Comparison of ENCODE assay signal across 17 cellular contexts in genomic region chr11:117187799-117188481, GRCh38. TPM values are rescaled to one million over a fixed set of nuclear protein-coding genes. Genes with fewer than 3 reads are reported as not detected.
DNase-seq lines count a peak whose midpoint lies in the region; ATAC-seq and TF ChIP-seq lines count a peak whose summit lies in the region.
"Had no signal": no experiment of that assay in that cellular context is flagged by ENCODE, and none has a peak within 500 bp of the region (broad histone marks: within the 10 kb centered on the region; RNA-seq: fewer than 3 reads in every experiment).

No MANE protein-coding gene starts in this region.

- peak overlapping the region; percentile 48 for H3K4me3 Mint-ChIP-seq in dendritic cell treated with granulocyte-macrophage colony-stimulating factor and Interleukin-4, amounts not matched to agents 40 ng/mL and 50 ng/mL, for 4 days
- H3K4me3 Mint-ChIP-seq: activated CD8-positive, alpha-beta memory T cell treated with anti-CD3 and anti-CD28 coated beads, Interleukin-2, amount 10 ng/mL, durations not matched to agents 7 days and 5 days; natural killer cell treated with Interleukin-12 subunit alpha and Interleukin-12 subunit beta and Interleukin-15 and Interleukin-18, amount 100 ng/mL, for 72 hours; T-helper 1 cell treated with Interleukin-12 subunit alpha and Interleukin-12 subunit beta and Interleukin-4 antibody, amounts not matched to agents 30 μg/mL and 1 μg/mL, for 36 hours had no signal

- no peaks in the 10 kb centered on the region for H3K36me3 ChIP-seq in ovary

- DNase-seq in right cardiac atrium (peak in 2 of 3 donors; percentile 43), left ventricle myocardium superior (no peak), ovary (peak in 4 of 5 donors; percentile 23 to 44 (median 34)), epidermal melanocyte (ENCODE audit: insufficient read length, low spot score) (no peak), T1000 (lab: John Stamatoyannopoulos, UW) (no peak)
- DNase-seq: activated CD8-positive, alpha-beta memory T cell treated with anti-CD3 and anti-CD28 coated beads, Interleukin-2, amount 10 ng/mL, durations not matched to agents 7 days and 5 days; activated naive CD4-positive, alpha-beta T cell treated with Interleukin-2 at 50 U/mL for 16 hours; MM.1S; NCI-H187; NCI-H510A; stimulated activated CD4-positive, alpha-beta T cell treated with anti-CD3 and anti-CD28 coated beads, Interleukin-15, amount 100 ng/mL, for 24 hours; stimulated activated naive CD4-positive, alpha-beta T cell treated with Interleukin-2 at 50 U/mL for 16 hours had no signal

- no peak for TF ChIP-seq EP300 in ovary (IDR thresholded peaks at IDR 0.05)

- peak overlapping the region; percentile 84 for H3K27ac Mint-ChIP-seq in dendritic cell treated with granulocyte-macrophage colony-stimulating factor and Interleukin-4, amounts not matched to agents 40 ng/mL and 50 ng/mL, for 4 days
- H3K27ac Mint-ChIP-seq: activated CD8-positive, alpha-beta memory T cell treated with anti-CD3 and anti-CD28 coated beads, Interleukin-2, amount 10 ng/mL, durations not matched to agents 7 days and 5 days had no signal

- H3K9me3 Mint-ChIP-seq in dendritic cell treated with granulocyte-macrophage colony-stimulating factor and Interleukin-4, amounts not matched to agents 40 ng/mL and 50 ng/mL, for 4 days, result no peaks in the 10 kb centered on the region
- H3K9me3 Mint-ChIP-seq: natural killer cell treated with Interleukin-12 subunit alpha and Interleukin-12 subunit beta and Interleukin-15 and Interleukin-18, amount 100 ng/mL, for 72 hours; T-helper 1 cell treated with Interleukin-12 subunit alpha and Interleukin-12 subunit beta and Interleukin-4 antibody, amounts not matched to agents 30 μg/mL and 1 μg/mL, for 36 hours had no signal

- no peak for ATAC-seq in right cardiac atrium
- ATAC-seq in left ventricle myocardium superior, result no peak
- no peak for ATAC-seq in GM21825 (IDR thresholded peaks at IDR 0.05; ENCODE audit: unreplicated experiment)
- ATAC-seq in GM19023 (IDR thresholded peaks at IDR 0.05; ENCODE audit: unreplicated experiment), result no peak
- ATAC-seq: activated CD8-positive, alpha-beta memory T cell treated with anti-CD3 and anti-CD28 coated beads, Interleukin-2, amount 10 ng/mL, durations not matched to agents 7 days and 5 days; natural killer cell treated with Interleukin-12 subunit alpha and Interleukin-12 subunit beta and Interleukin-15 and Interleukin-18, amount 100 ng/mL, for 72 hours had no signal

- WGBS in right cardiac atrium, result 90% methylated on average over 16 of the region's 16 CpGs
- 72 to 87% (median 76%) methylated on average over 16 of the region's 16 CpGs for WGBS in ovary, 3 donors

- H3K4me1 ChIP-seq in right cardiac atrium (ENCODE audit: control insufficient read depth, insufficient read depth, low read length) (no peaks in the 10 kb centered on the region), ovary (ENCODE audit: insufficient read depth) (peaks cover 19% of the 10 kb centered on the region)

- peaks cover 73% of the 10 kb centered on the region for H3K4me1 Mint-ChIP-seq in dendritic cell treated with granulocyte-macrophage colony-stimulating factor and Interleukin-4, amounts not matched to agents 40 ng/mL and 50 ng/mL, for 4 days (ENCODE audit: low read depth)
- H3K4me1 Mint-ChIP-seq: activated CD8-positive, alpha-beta memory T cell treated with anti-CD3 and anti-CD28 coated beads, Interleukin-2, amount 10 ng/mL, durations not matched to agents 7 days and 5 days had no signal

- H3K27me3 Mint-ChIP-seq in dendritic cell treated with granulocyte-macrophage colony-stimulating factor and Interleukin-4, amounts not matched to agents 40 ng/mL and 50 ng/mL, for 4 days, result no peaks in the 10 kb centered on the region
- H3K27me3 Mint-ChIP-seq: activated CD8-positive, alpha-beta memory T cell treated with anti-CD3 and anti-CD28 coated beads, Interleukin-2, amount 10 ng/mL, durations not matched to agents 7 days and 5 days; natural killer cell treated with Interleukin-12 subunit alpha and Interleukin-12 subunit beta and Interleukin-15 and Interleukin-18, amount 100 ng/mL, for 72 hours had no signal

- H3K4me3 ChIP-seq in right cardiac atrium (ENCODE audit: low read length), result no peak overlapping the region
- no peak overlapping the region for H3K4me3 ChIP-seq in ovary

- intact Hi-C loops in right cardiac atrium (cut with DNase I) (loop anchor here in 1 of 4 donors (5.0 kb wide), 1 partner anchor 34 kb away; no protein-coding TSS in a partner anchor), left ventricle myocardium superior (cut with micrococcal nuclease) (no loop called here), ovary (cut with DNase I) (loop anchor here in 1 of 4 donors (5.0 kb wide), 1 partner anchor 34 kb away; no protein-coding TSS in a partner anchor)
- intact Hi-C loops in dendritic cell treated with granulocyte-macrophage colony-stimulating factor and Interleukin-4, amounts not matched to agents 40 ng/mL and 50 ng/mL, for 4 days (cut with micrococcal nuclease), result no loop called here

- no peaks in the 10 kb centered on the region for H3K27me3 ChIP-seq in right cardiac atrium (ENCODE audit: control insufficient read depth, insufficient read depth)
- no peaks in the 10 kb centered on the region for H3K27me3 ChIP-seq in ovary

- H3K36me3 Mint-ChIP-seq in dendritic cell treated with granulocyte-macrophage colony-stimulating factor and Interleukin-4, amounts not matched to agents 40 ng/mL and 50 ng/mL, for 4 days (ENCODE audit: low read depth), result peaks cover 99% of the 10 kb centered on the region
- H3K36me3 Mint-ChIP-seq: activated CD8-positive, alpha-beta memory T cell treated with anti-CD3 and anti-CD28 coated beads, Interleukin-2, amount 10 ng/mL, durations not matched to agents 7 days and 5 days; natural killer cell treated with Interleukin-12 subunit alpha and Interleukin-12 subunit beta and Interleukin-15 and Interleukin-18, amount 100 ng/mL, for 72 hours had no signal

- no peak for TF ChIP-seq POLR2A in ovary (IDR thresholded peaks at IDR 0.05)

- H3K27ac ChIP-seq in right cardiac atrium (ENCODE audit: low read length), result no peak overlapping the region
- H3K27ac ChIP-seq in ovary, result peak overlapping the region; percentile 59 to 72

- TF ChIP-seq CTCF in ovary (IDR thresholded peaks at IDR 0.05), result no peak

- H3K9me3 ChIP-seq in right cardiac atrium (ENCODE audit: control insufficient read depth, low read length) (no peaks in the 10 kb centered on the region), ovary (no peaks in the 10 kb centered on the region)

RNA-seq across cellular contexts. Expression of gene SIDT2, which starts 9.4 kb away (rescaled TPM):
- total RNA-seq in right cardiac atrium, result 10 to 100 TPM; 34.6 to 57.4 (median 40.8) TPM
- polyA plus RNA-seq in right cardiac atrium, result 28.6 TPM
- 20.4 TPM for total RNA-seq in left ventricle myocardium superior
- total RNA-seq in ovary, result 100 to 1,000 TPM in 1 of 7 donors, 10 to 100 TPM in 6; 36.5 to 141 (median 73.7) TPM
- 100 to 1,000 TPM in 1 of 2 donors, 10 to 100 TPM in 1; 59.2 to 106 TPM for polyA plus RNA-seq in ovary

RNA-seq across cellular contexts. Expression of gene TAGLN, which starts 11.2 kb away (rescaled TPM):
- total RNA-seq in right cardiac atrium, result 1,000 to 10,000 TPM in 1 of 4 donors, 100 to 1,000 TPM in 3; 414 to 1,307 (median 766) TPM
- polyA plus RNA-seq in right cardiac atrium, result 987 TPM
- 69.5 TPM for total RNA-seq in left ventricle myocardium superior
- 1,000 to 10,000 TPM in 3 of 7 donors, 100 to 1,000 TPM in 4; 491 to 2,646 (median 828) TPM for total RNA-seq in ovary
- 1,000 to 10,000 TPM; 1,650 to 3,307 TPM for polyA plus RNA-seq in ovary

RNA-seq across cellular contexts. Expression of gene PAFAH1B2, which starts 43.9 kb away (rescaled TPM):
- 10 to 100 TPM; 52.6 to 68.1 (median 57.5) TPM for total RNA-seq in right cardiac atrium
- polyA plus RNA-seq in right cardiac atrium, result 20.4 TPM
- 51.4 TPM for total RNA-seq in left ventricle myocardium superior
- 10 to 100 TPM; 57.2 to 95.6 (median 83.3) TPM for total RNA-seq in ovary
- polyA plus RNA-seq in ovary, result 10 to 100 TPM; 23.0 to 45.9 TPM

RNA-seq across cellular contexts. Expression of gene PCSK7, which starts 43.9 kb away (rescaled TPM):
- 10 to 100 TPM; 28.2 to 39.2 (median 30.5) TPM for total RNA-seq in right cardiac atrium
- 25.7 TPM for polyA plus RNA-seq in right cardiac atrium
- total RNA-seq in left ventricle myocardium superior, result 21.7 TPM
- total RNA-seq in ovary, result 10 to 100 TPM; 16.3 to 67.7 (median 32.2) TPM
- polyA plus RNA-seq in ovary, result 10 to 100 TPM; 14.5 to 15.7 TPM

RNA-seq across cellular contexts. Expression of gene RNF214, which starts 44.5 kb away (rescaled TPM):
- total RNA-seq in right cardiac atrium (10 to 100 TPM; 20.6 to 23.8 (median 22.3) TPM), left ventricle myocardium superior (25.2 TPM), ovary (10 to 100 TPM in 6 of 7 donors, 1 to 10 TPM in 1; 9.7 to 40.9 (median 29.3) TPM)
- polyA plus RNA-seq in right cardiac atrium (8.0 TPM), ovary (10 to 100 TPM; 12.8 to 22.7 TPM)

Comparison
In these comparisons a context has a peak if more than half of its experiments do, and no peak if none do; other contexts are left out.
1. DNase-seq: peak in right cardiac atrium (2 of 3) and ovary (4 of 5); none in left ventricle myocardium superior (single experiment), epidermal melanocyte (single experiment) and T1000 (single experiment).